1 cellular context compared by ENCODE assay signal in the genomic region with DNA sequence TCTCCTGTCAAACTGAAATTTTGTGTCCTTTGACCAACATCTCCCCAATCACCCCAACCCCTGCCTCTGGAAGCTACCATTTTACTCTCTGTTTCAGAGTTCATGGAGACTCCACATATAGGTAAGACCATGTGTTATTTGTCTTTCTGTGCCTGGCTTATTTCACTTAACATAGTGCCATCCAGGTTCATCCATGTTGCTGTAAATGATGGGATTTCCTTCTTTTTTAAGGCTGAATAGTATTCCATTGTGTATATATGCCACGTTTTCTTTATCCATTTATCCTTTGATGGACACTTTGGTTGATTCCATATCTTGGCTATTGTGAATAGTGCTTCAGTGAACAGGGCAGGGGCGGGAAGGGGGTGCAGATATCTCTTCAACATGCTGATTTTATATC.
TF ChIP-seq lines count a peak whose summit lies in the region.

No MANE protein-coding gene starts in this region.

TF ChIP-seq in HEK293, 187 proteins besides CTCF, POLR2A, EP300 and RAD21 (continued from another document):
- TF ChIP-seq, protein P1, sequence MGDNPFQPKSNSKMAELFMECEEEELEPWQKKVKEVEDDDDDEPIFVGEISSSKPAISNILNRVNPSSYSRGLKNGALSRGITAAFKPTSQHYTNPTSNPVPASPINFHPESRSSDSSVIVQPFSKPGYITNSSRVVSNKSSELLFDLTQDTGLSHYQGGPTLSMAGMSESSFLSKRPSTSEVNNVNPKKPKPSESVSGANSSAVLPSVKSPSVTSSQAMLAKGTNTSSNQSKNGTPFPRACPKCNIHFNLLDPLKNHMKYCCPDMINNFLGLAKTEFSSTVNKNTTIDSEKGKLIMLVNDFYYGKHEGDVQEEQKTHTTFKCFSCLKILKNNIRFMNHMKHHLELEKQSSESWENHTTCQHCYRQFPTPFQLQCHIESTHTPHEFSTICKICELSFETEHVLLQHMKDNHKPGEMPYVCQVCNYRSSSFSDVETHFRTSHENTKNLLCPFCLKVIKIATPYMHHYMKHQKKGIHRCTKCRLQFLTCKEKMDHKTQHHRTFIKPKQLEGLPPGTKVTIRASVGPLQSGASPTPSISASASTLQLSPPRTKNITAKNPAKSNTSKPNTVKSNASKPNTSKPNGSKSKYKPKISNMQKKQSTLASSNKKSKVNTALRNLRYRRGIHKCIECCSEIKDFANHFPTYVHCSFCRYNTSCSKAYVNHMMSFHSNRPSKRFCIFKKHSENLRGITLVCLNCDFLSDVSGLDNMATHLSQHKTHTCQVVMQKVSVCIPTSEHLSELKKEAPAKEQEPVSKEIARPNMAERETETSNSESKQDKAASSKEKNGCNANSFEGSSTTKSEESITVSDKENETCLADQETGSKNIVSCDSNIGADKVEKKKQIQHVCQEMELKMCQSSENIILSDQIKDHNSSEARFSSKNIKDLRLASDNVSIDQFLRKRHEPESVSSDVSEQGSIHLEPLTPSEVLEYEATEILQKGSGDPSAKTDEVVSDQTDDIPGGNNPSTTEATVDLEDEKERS (tag by site-specific recombination; IDR thresholded peaks at IDR 0.05), result peak; percentile 69; the same call in 1 of the 2 replicates
- TF ChIP-seq, protein P2, sequence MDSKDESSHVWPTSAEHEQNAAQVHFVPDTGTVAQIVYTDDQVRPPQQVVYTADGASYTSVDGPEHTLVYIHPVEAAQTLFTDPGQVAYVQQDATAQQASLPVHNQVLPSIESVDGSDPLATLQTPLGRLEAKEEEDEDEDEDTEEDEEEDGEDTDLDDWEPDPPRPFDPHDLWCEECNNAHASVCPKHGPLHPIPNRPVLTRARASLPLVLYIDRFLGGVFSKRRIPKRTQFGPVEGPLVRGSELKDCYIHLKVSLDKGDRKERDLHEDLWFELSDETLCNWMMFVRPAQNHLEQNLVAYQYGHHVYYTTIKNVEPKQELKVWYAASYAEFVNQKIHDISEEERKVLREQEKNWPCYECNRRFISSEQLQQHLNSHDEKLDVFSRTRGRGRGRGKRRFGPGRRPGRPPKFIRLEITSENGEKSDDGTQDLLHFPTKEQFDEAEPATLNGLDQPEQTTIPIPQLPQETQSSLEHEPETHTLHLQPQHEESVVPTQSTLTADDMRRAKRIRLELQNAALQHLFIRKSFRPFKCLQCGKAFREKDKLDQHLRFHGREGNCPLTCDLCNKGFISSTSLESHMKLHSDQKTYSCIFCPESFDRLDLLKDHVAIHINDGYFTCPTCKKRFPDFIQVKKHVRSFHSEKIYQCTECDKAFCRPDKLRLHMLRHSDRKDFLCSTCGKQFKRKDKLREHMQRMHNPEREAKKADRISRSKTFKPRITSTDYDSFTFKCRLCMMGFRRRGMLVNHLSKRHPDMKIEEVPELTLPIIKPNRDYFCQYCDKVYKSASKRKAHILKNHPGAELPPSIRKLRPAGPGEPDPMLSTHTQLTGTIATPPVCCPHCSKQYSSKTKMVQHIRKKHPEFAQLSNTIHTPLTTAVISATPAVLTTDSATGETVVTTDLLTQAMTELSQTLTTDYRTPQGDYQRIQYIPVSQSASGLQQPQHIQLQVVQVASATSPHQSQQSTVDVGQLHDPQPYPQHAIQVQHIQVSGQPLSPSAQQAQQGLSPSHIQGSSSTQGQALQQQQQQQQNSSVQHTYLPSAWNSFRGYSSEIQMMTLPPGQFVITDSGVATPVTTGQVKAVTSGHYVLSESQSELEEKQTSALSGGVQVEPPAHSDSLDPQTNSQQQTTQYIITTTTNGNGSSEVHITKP (tag by site-specific recombination; IDR thresholded peaks at IDR 0.05), result peak; percentile 48
- TF ChIP-seq, protein P3, sequence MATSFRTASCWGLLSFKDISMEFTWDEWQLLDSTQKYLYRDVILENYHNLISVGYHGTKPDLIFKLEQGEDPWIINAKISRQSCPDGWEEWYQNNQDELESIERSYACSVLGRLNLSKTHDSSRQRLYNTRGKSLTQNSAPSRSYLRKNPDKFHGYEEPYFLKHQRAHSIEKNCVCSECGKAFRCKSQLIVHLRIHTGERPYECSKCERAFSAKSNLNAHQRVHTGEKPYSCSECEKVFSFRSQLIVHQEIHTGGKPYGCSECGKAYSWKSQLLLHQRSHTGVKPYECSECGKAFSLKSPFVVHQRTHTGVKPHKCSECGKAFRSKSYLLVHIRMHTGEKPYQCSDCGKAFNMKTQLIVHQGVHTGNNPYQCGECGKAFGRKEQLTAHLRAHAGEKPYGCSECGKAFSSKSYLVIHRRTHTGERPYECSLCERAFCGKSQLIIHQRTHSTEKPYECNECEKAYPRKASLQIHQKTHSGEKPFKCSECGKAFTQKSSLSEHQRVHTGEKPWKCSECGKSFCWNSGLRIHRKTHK (tag by site-specific recombination; IDR thresholded peaks at IDR 0.05), result no peak
- TF ChIP-seq ZNF146 (tag by site-specific recombination; IDR thresholded peaks at IDR 0.05) (peak; percentile 79), ZNF624 (tag by site-specific recombination; IDR thresholded peaks at IDR 0.05) (no peak)
